28 cellular contexts compared by ENCODE assay signal in genomic region chr19:30130356-30131122, GRCh38.
"Had no signal": no experiment of that assay in that cellular context is flagged by ENCODE, and none has a peak within 500 bp of the region (broad histone marks: within the 10 kb centered on the region; RNA-seq: fewer than 3 reads in every experiment).

No MANE protein-coding gene starts in this region.

- H3K36me3 ChIP-seq: adrenal gland, esophagus muscularis mucosa, gastrocnemius medialis, heart left ventricle had no signal

- H3K4me3 ChIP-seq: adrenal gland, body of pancreas, esophagus muscularis mucosa, gastrocnemius medialis, heart left ventricle had no signal

- ATAC-seq: activated CD4-positive, alpha-beta T cell treated with anti-CD3 and anti-CD28 coated beads for 36 hours; activated naive CD8-positive, alpha-beta T cell treated with anti-CD3 and anti-CD28 coated beads, Interleukin-2, amount 50 U/mL, for 24 hours; activated T-cell treated with anti-CD3 and anti-CD28 coated beads, Interleukin-2, amount 50 U/mL, for 72 hours; body of pancreas; effector memory CD8-positive, alpha-beta T cell; foreskin keratinocyte; gastrocnemius medialis; heart left ventricle; T-cell had no signal

- DNase-seq: activated CD4-positive, alpha-beta memory T cell treated with anti-CD3 and anti-CD28 coated beads, Interleukin-2, amount 10 ng/mL, durations not matched to agents 7 days and 5 days; activated CD4-positive, alpha-beta T cell treated with anti-CD3 and anti-CD28 coated beads for 36 hours; activated CD4-positive, alpha-beta T cell treated with anti-CD3 and anti-CD28 coated beads, Interleukin-2, amount 10 ng/mL, durations not matched to agents 24 days and 14 days; activated CD4-positive, CD25-positive, alpha-beta regulatory T cell; activated CD4-positive, CD25-positive, alpha-beta regulatory T cell treated with anti-CD3 and anti-CD28 coated beads, Interleukin-2, amount 50 U/mL, for 72 hours; activated CD8-positive, alpha-beta memory T cell treated with anti-CD3 and anti-CD28 coated beads, Interleukin-2, amount 50 U/mL, for 48 hours; activated naive CD4-positive, alpha-beta T cell treated with anti-CD3 and anti-CD28 coated beads for 36 hours; activated naive CD8-positive, alpha-beta T cell treated with anti-CD3 and anti-CD28 coated beads for 36 hours; activated naive CD8-positive, alpha-beta T cell treated with anti-CD3 and anti-CD28 coated beads, Interleukin-2, amount 50 U/mL, for 24 hours; activated T-cell treated with anti-CD3 and anti-CD28 coated beads for 4 hours; activated T-cell treated with anti-CD3 and anti-CD28 coated beads, Interleukin-2, amount 50 U/mL, for 24 hours; activated T-cell treated with anti-CD3 and anti-CD28 coated beads, Interleukin-2, amount 50 U/mL, for 72 hours; adrenal gland; amygdala; body of pancreas; caudate nucleus; cortex of kidney; dermis blood vessel endothelial cell; effector CD4-positive, alpha-beta T cell; effector memory CD8-positive, alpha-beta T cell; erythroblast; foreskin keratinocyte; gastrocnemius medialis; glutamatergic neuron; heart left ventricle; T-cell had no signal

- H3K4me1 ChIP-seq: adrenal gland, body of pancreas, esophagus muscularis mucosa, foreskin keratinocyte, gastrocnemius medialis, heart left ventricle had no signal

- H3K9me3 ChIP-seq: adrenal gland, body of pancreas, esophagus muscularis mucosa, gastrocnemius medialis had no signal

- FAIRE-seq: colon had no signal

- H3K27ac ChIP-seq: adrenal gland, body of pancreas, esophagus muscularis mucosa, foreskin keratinocyte, gastrocnemius medialis, heart left ventricle had no signal

- H3K27me3 ChIP-seq: adrenal gland, body of pancreas, foreskin keratinocyte, gastrocnemius medialis, heart left ventricle had no signal
